11 cellular contexts compared by ENCODE assay signal in the genomic region with DNA sequence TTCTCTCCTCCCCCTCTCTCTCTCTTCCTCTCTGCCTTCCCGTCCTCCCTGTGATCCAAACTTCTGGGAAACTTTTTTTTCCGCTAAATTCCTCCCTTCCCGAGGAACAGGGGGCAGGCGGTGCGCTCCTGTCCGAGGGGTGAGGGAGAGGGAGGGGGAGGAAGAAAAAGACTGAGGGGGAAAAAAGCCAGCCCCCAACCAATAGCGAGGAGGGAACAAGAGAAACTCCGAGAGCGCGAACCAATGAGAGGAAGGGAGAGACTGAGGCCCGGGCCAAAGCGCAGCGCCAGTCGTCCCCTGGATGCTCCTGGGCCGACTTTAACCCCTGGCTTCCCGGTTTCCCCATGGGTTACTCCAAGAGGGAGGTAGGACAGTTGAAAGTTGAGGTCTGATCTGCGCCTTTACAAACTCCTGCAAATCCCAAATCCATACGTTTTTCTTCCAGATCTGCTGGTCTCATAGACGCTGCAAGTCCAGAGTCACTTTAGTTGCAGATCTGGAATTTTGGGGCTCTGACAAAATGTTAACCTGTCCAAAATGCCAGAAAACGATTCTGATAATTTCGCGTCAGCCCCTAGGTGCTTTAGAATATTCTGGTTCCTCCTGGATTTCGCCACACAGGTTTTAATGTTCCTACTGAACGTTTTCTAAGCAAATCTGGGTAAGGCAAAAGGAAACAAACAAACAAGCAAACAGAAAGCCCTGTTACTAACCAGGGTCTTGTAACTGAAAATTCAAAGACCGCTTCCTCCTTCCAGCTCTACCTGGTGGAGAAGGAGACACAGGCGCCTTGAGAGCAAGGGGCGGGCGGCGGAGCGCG. TPM values are rescaled to one million over a fixed set of nuclear protein-coding genes. Genes with fewer than 3 reads are reported as not detected.
DNase-seq lines count a peak whose midpoint lies in the region; ATAC-seq, FAIRE-seq and TF ChIP-seq lines count a peak whose summit lies in the region.
"Had no signal": no experiment of that assay in that cellular context is flagged by ENCODE, and none has a peak within 500 bp of the region (broad histone marks: within the 10 kb centered on the region; RNA-seq: fewer than 3 reads in every experiment).

A gene (minus strand): TSS at position 158 of the 820 bp plus-strand sequence. CDS start 548 bp downstream, outside the sequence.

- FAIRE-seq in GM12891 (lab: Jason Lieb, UNC) = no peak

- H3K4me3 ChIP-seq in mesendoderm (ENCODE audit: low read length) (peak within 1 kb of the TSS; percentile 27), tibial artery (peak within 1 kb of the TSS; percentile 71 to 91)

- H3K4me1 Mint-ChIP-seq in activated CD4-positive, alpha-beta T cell treated with anti-CD3 and anti-CD28 coated beads, Interleukin-2, amount 10 ng/mL, durations not matched to agents 24 days and 14 days = peaks cover 10% of the 10 kb centered on the region
- peaks cover 48% of the 10 kb centered on the region for H3K4me1 Mint-ChIP-seq in dendritic cell treated with granulocyte-macrophage colony-stimulating factor and Interleukin-4, amounts not matched to agents 40 ng/mL and 50 ng/mL, for 4 days (ENCODE audit: low read depth)

- H3K79me1 ChIP-seq in mesendoderm (ENCODE audit: low read length) = no peaks in the 10 kb centered on the region

- H4K5ac ChIP-seq in mesendoderm (ENCODE audit: low read length) = no peak within 1 kb of the TSS

- no peak for ATAC-seq in HG02885 (IDR thresholded peaks at IDR 0.05; ENCODE audit: poor library complexity, unreplicated experiment)
- ATAC-seq: left colon had no signal

- H3K23ac ChIP-seq in mesendoderm (ENCODE audit: low read length) = no peak within 1 kb of the TSS

- peaks cover 85% of the 10 kb centered on the region for H3K27me3 Mint-ChIP-seq in activated CD4-positive, alpha-beta T cell treated with anti-CD3 and anti-CD28 coated beads, Interleukin-2, amount 10 ng/mL, durations not matched to agents 24 days and 14 days
- peaks cover 98% of the 10 kb centered on the region for H3K27me3 Mint-ChIP-seq in dendritic cell treated with granulocyte-macrophage colony-stimulating factor and Interleukin-4, amounts not matched to agents 40 ng/mL and 50 ng/mL, for 4 days

- no peak within 1 kb of the TSS for H3K18ac ChIP-seq in mesendoderm (ENCODE audit: low read length)

- no peak within 1 kb of the TSS for H4K8ac ChIP-seq in mesendoderm (ENCODE audit: low read depth, low read length)

- H3K36me3 ChIP-seq in mesendoderm (ENCODE audit: control insufficient read depth, insufficient read depth, low read length) = no peaks in the 10 kb centered on the region
- no peaks in the 10 kb centered on the region for H3K36me3 ChIP-seq in tibial artery

- no peak within 1 kb of the TSS for H3K27ac ChIP-seq in mesendoderm (ENCODE audit: low read depth, low read length)
- H3K27ac ChIP-seq in tibial artery = peak within 1 kb of the TSS; percentile 95 to 99

- peaks cover 44% of the 10 kb centered on the region for H3K9me3 Mint-ChIP-seq in activated CD4-positive, alpha-beta T cell treated with anti-CD3 and anti-CD28 coated beads, Interleukin-2, amount 10 ng/mL, durations not matched to agents 24 days and 14 days
- no peaks in the 10 kb centered on the region for H3K9me3 Mint-ChIP-seq in dendritic cell treated with granulocyte-macrophage colony-stimulating factor and Interleukin-4, amounts not matched to agents 40 ng/mL and 50 ng/mL, for 4 days

- peak within 1 kb of the TSS; percentile 91 for H3K4me2 ChIP-seq in mesendoderm (ENCODE audit: low read length)

- peak within 1 kb of the TSS; percentile 16 for H3K4me3 Mint-ChIP-seq in activated CD4-positive, alpha-beta T cell treated with anti-CD3 and anti-CD28 coated beads, Interleukin-2, amount 10 ng/mL, durations not matched to agents 24 days and 14 days
- peak within 1 kb of the TSS; percentile 66 for H3K4me3 Mint-ChIP-seq in dendritic cell treated with granulocyte-macrophage colony-stimulating factor and Interleukin-4, amounts not matched to agents 40 ng/mL and 50 ng/mL, for 4 days

- no peak for TF ChIP-seq CTCF in tibial artery (IDR thresholded peaks at IDR 0.05)

- no peak within 1 kb of the TSS for H2BK120ac ChIP-seq in mesendoderm (ENCODE audit: low read depth, low read length)

- H3K36me3 Mint-ChIP-seq in activated CD4-positive, alpha-beta T cell treated with anti-CD3 and anti-CD28 coated beads, Interleukin-2, amount 10 ng/mL, durations not matched to agents 24 days and 14 days (ENCODE audit: low read depth) = peaks cover 18% of the 10 kb centered on the region
- H3K36me3 Mint-ChIP-seq in dendritic cell treated with granulocyte-macrophage colony-stimulating factor and Interleukin-4, amounts not matched to agents 40 ng/mL and 50 ng/mL, for 4 days (ENCODE audit: low read depth) = no peaks in the 10 kb centered on the region

- H3K79me2 ChIP-seq in mesendoderm (ENCODE audit: control insufficient read depth, insufficient read depth, low read length) = no peaks in the 10 kb centered on the region

- peak within 1 kb of the TSS; percentile 57 for H3K9ac ChIP-seq in mesendoderm (ENCODE audit: low read length)

- H3K4ac ChIP-seq in mesendoderm (ENCODE audit: low read depth, low read length) = no peak within 1 kb of the TSS

- H2BK5ac ChIP-seq in mesendoderm (ENCODE audit: low read length) = no peak within 1 kb of the TSS

- H2AK5ac ChIP-seq in mesendoderm (ENCODE audit: low read length) = no peak within 1 kb of the TSS

- no CpG with 5 or more reads among the region's 31 CpGs for whole genome bisulfite sequencing in mesendoderm (ENCODE audit: extremely low coverage, insufficient coverage, low lambda C conversion rate)

- H3K9me3 ChIP-seq in tibial artery = no peaks in the 10 kb centered on the region

- no peak for TF ChIP-seq POLR2A in GM12891 (IDR thresholded peaks at IDR 0.05; ENCODE audit: low read depth, low read length)

- intact Hi-C loops in activated CD4-positive, alpha-beta T cell treated with anti-CD3 and anti-CD28 coated beads, Interleukin-2, amount 10 ng/mL, durations not matched to agents 24 days and 14 days (cut with micrococcal nuclease) = no loop called here
- intact Hi-C loops in dendritic cell treated with granulocyte-macrophage colony-stimulating factor and Interleukin-4, amounts not matched to agents 40 ng/mL and 50 ng/mL, for 4 days (cut with micrococcal nuclease) = no loop called here
- intact Hi-C loops in tibial artery (cut with DNase I; ENCODE audit: low total_unique reads) = no loop called here

- no peak within 1 kb of the TSS for H2BK15ac ChIP-seq in mesendoderm (replicated peaks; ENCODE audit: low read depth)

- H3K27ac Mint-ChIP-seq in activated CD4-positive, alpha-beta T cell treated with anti-CD3 and anti-CD28 coated beads, Interleukin-2, amount 10 ng/mL, durations not matched to agents 24 days and 14 days = peak within 1 kb of the TSS; percentile 78
- H3K27ac Mint-ChIP-seq in dendritic cell treated with granulocyte-macrophage colony-stimulating factor and Interleukin-4, amounts not matched to agents 40 ng/mL and 50 ng/mL, for 4 days = no peak within 1 kb of the TSS

- peaks cover 83% of the 10 kb centered on the region for H3K27me3 ChIP-seq in mesendoderm (ENCODE audit: insufficient read depth, low read length, poor library complexity)
- H3K27me3 ChIP-seq in tibial artery = no peaks in the 10 kb centered on the region

- H3K4me1 ChIP-seq in mesendoderm (ENCODE audit: control insufficient read depth, low read depth, low read length) (peaks cover 6% of the 10 kb centered on the region), tibial artery (peaks cover 0 to 28% (median 9%) of the 10 kb centered on the region in 4 donors)

- no peak for DNase-seq in activated CD4-positive, alpha-beta T cell treated with anti-CD3 and anti-CD28 coated beads, Interleukin-2, amount 10 ng/mL, durations not matched to agents 24 days and 14 days
- DNase-seq in activated CD4-positive, alpha-beta T cell treated with anti-CD3 and anti-CD28 coated beads, Interleukin-2, amount 50 U/mL, for 48 hours = no peak
- DNase-seq in mesendoderm (peak; percentile 75), tibial artery (peak; percentile 81 to 91), kidney tubule cell (ENCODE audit: low spot score) (no peak), GM12891 (ENCODE audit: insufficient read length, low spot score) (no peak)
- DNase-seq: activated CD4-positive, alpha-beta T cell treated with anti-CD3 and anti-CD28 coated beads for 1 hour; AML-193; left colon had no signal

- H3K56ac ChIP-seq in mesendoderm (ENCODE audit: low read length) = peak within 1 kb of the TSS; percentile 82

TF ChIP-seq in GM12891, 5 proteins besides CTCF, POLR2A, EP300 and RAD21:
- TF ChIP-seq TAF1 (IDR thresholded peaks at IDR 0.05; ENCODE audit: low read depth, low read length) (no peak), POLR2AphosphoS5 (IDR thresholded peaks at IDR 0.05; ENCODE audit: low read depth, low read length) (no peak), SPI1 (IDR thresholded peaks at IDR 0.05; ENCODE audit: low read depth, low read length) (no peak), POU2F2 (IDR thresholded peaks at IDR 0.05; ENCODE audit: low read depth, low read length) (no peak), PAX5 (IDR thresholded peaks at IDR 0.05; ENCODE audit: insufficient read depth, low read length, severe bottlenecking) (no peak)

RNA-seq across cellular contexts. Expression of the gene that starts here (rescaled TPM):
- total RNA-seq in activated CD4-positive, alpha-beta T cell treated with anti-CD3 and anti-CD28 coated beads, Interleukin-2, amount 10 ng/mL, durations not matched to agents 24 days and 14 days = not detected in 2 replicates
- polyA plus RNA-seq in mesendoderm (2013, experiment 1 of 2) = 0.14 TPM
- polyA plus RNA-seq in mesendoderm (2013, experiment 2 of 2) = 0.14 TPM
- polyA plus RNA-seq in GM12891 (2012; ENCODE audit: low read depth, missing spikeins) = 0.03 TPM
- total RNA-seq: left colon had no signal

Comparison
In these comparisons a context has a peak if more than half of its experiments do, and no peak if none do; other contexts are left out.
1. DNase-seq: peak in mesendoderm (single experiment) and tibial artery (2 of 2); none in activated CD4-positive, alpha-beta T cell treated with anti-CD3 and anti-CD28 coated beads, Interleukin-2, amount 10 ng/mL, durations not matched to agents 24 days and 14 days (single experiment), activated CD4-positive, alpha-beta T cell treated with anti-CD3 and anti-CD28 coated beads, Interleukin-2, amount 50 U/mL, for 48 hours (0 of 2), kidney tubule cell (single experiment) and GM12891 (single experiment).